In genomic region chr7:29189743-29190201, GRCh38 we compare ENCODE assay signal across 9 cellular contexts. TPM values are rescaled to one million over a fixed set of nuclear protein-coding genes. Genes with fewer than 3 reads are reported as not detected.
DNase-seq lines count a peak whose midpoint lies in the region; ATAC-seq, FAIRE-seq and TF ChIP-seq lines count a peak whose summit lies in the region.
"Had no signal": no experiment of that assay in that cellular context is flagged by ENCODE, and none has a peak within 500 bp of the region (broad histone marks: within the 10 kb centered on the region; RNA-seq: fewer than 3 reads in every experiment).

No MANE protein-coding gene starts in this region.

- H3K4me1 Mint-ChIP-seq in activated CD4-positive, alpha-beta T cell treated with anti-CD3 and anti-CD28 coated beads, Interleukin-2, amount 10 ng/mL, durations not matched to agents 7 days and 5 days, result peaks cover 2% of the 10 kb centered on the region
- peaks cover 9 to 10% of the 10 kb centered on the region in 2 donors for H3K4me1 Mint-ChIP-seq in effector memory CD8-positive, alpha-beta T cell (ENCODE audit: low read depth in 2 of 2)
- H3K4me1 Mint-ChIP-seq in mesothelial cell of epicardium, result peaks cover 24% of the 10 kb centered on the region

- CTCF ChIA-PET in activated CD4-positive, alpha-beta T cell treated with anti-CD3 and anti-CD28 coated beads, Interleukin-2, amount 10 ng/mL, durations not matched to agents 7 days and 5 days (lab: Charles Lee), result interaction anchor here (0.8 to 3.0 kb wide), 5 partner anchors 8 to 268 kb away, joined by 3 to 10 read pairs (median 4); no protein-coding TSS in a partner anchor

- H3K27ac Mint-ChIP-seq in activated CD4-positive, alpha-beta T cell treated with anti-CD3 and anti-CD28 coated beads, Interleukin-2, amount 10 ng/mL, durations not matched to agents 7 days and 5 days, result no peak overlapping the region
- H3K27ac Mint-ChIP-seq in effector memory CD8-positive, alpha-beta T cell, result no peak overlapping the region
- H3K27ac Mint-ChIP-seq in mesothelial cell of epicardium, result no peak overlapping the region
- H3K27ac Mint-ChIP-seq: T-helper 1 cell treated with Interleukin-12 subunit alpha and Interleukin-12 subunit beta and Interleukin-4 antibody, amounts not matched to agents 30 μg/mL and 1 μg/mL, for 36 hours had no signal

- H3K9me3 Mint-ChIP-seq in activated CD4-positive, alpha-beta T cell treated with anti-CD3 and anti-CD28 coated beads, Interleukin-2, amount 10 ng/mL, durations not matched to agents 7 days and 5 days, result no peaks in the 10 kb centered on the region
- H3K9me3 Mint-ChIP-seq in effector memory CD8-positive, alpha-beta T cell, result no peaks in the 10 kb centered on the region
- H3K9me3 Mint-ChIP-seq in mesothelial cell of epicardium, result no peaks in the 10 kb centered on the region
- H3K9me3 Mint-ChIP-seq: T-helper 1 cell treated with Interleukin-12 subunit alpha and Interleukin-12 subunit beta and Interleukin-4 antibody, amounts not matched to agents 30 μg/mL and 1 μg/mL, for 36 hours had no signal

- TF ChIP-seq CTCF in D721Med (IDR thresholded peaks at IDR 0.05; ENCODE audit: insufficient read depth, missing control alignments), result peak; percentile 93
- TF ChIP-seq CTCF in mesothelial cell of epicardium (IDR thresholded peaks at IDR 0.05; ENCODE audit: unreplicated experiment), result peak; percentile 77

- H3K4me3 Mint-ChIP-seq in activated CD4-positive, alpha-beta T cell treated with anti-CD3 and anti-CD28 coated beads, Interleukin-2, amount 10 ng/mL, durations not matched to agents 7 days and 5 days, result no peak overlapping the region
- no peak overlapping the region for H3K4me3 Mint-ChIP-seq in effector memory CD8-positive, alpha-beta T cell
- peak overlapping the region; percentile 61 for H3K4me3 Mint-ChIP-seq in mesothelial cell of epicardium
- H3K4me3 Mint-ChIP-seq: T-helper 1 cell treated with Interleukin-12 subunit alpha and Interleukin-12 subunit beta and Interleukin-4 antibody, amounts not matched to agents 30 μg/mL and 1 μg/mL, for 36 hours had no signal

- ATAC-seq in HG02678 (IDR thresholded peaks at IDR 0.05; ENCODE audit: unreplicated experiment), result peak; percentile 67
- peak; percentile 69 for ATAC-seq in effector memory CD8-positive, alpha-beta T cell (replicated peaks)

- peaks cover 35% of the 10 kb centered on the region for H3K27me3 Mint-ChIP-seq in activated CD4-positive, alpha-beta T cell treated with anti-CD3 and anti-CD28 coated beads, Interleukin-2, amount 10 ng/mL, durations not matched to agents 7 days and 5 days
- H3K27me3 Mint-ChIP-seq in effector memory CD8-positive, alpha-beta T cell, result peaks cover 0 to 5% of the 10 kb centered on the region in 2 donors
- peaks cover 26% of the 10 kb centered on the region for H3K27me3 Mint-ChIP-seq in mesothelial cell of epicardium (ENCODE audit: low read depth)

- no peaks in the 10 kb centered on the region for H3K36me3 Mint-ChIP-seq in activated CD4-positive, alpha-beta T cell treated with anti-CD3 and anti-CD28 coated beads, Interleukin-2, amount 10 ng/mL, durations not matched to agents 7 days and 5 days (ENCODE audit: low read depth)
- H3K36me3 Mint-ChIP-seq in effector memory CD8-positive, alpha-beta T cell (ENCODE audit: insufficient read depth), result peaks cover 7% of the 10 kb centered on the region
- H3K36me3 Mint-ChIP-seq in mesothelial cell of epicardium, result no peaks in the 10 kb centered on the region

- DNase-seq in D721Med (ENCODE audit: insufficient read length, low spot score), result no peak
- DNase-seq in NCI-H2171 treated with DMSO at 0.1 percent for 48 hours (lab: John Stamatoyannopoulos, UW), result peak; percentile 90
- peak; percentile 55 for DNase-seq in activated CD4-positive, alpha-beta T cell treated with anti-CD3 and anti-CD28 coated beads, Interleukin-2, amount 10 ng/mL, durations not matched to agents 7 days and 5 days
- peak; percentile 54 to 66 (median 59) for DNase-seq in effector memory CD8-positive, alpha-beta T cell
- DNase-seq in mesothelial cell of epicardium (ENCODE audit: low spot score in 2 of 2, unreplicated experiment in 2 of 2), result peak; percentile 46 to 79
- DNase-seq in stimulated activated naive CD4-positive, alpha-beta T cell treated with Interleukin-2 at 50 U/mL for 16 hours (lab: John Stamatoyannopoulos, UW), result peak; percentile 5
- no peak for DNase-seq in cortex of kidney (lab: John Stamatoyannopoulos, UW)

- no peak for FAIRE-seq in D721Med (lab: Jason Lieb, UNC)

- POLR2A ChIA-PET in activated CD4-positive, alpha-beta T cell treated with anti-CD3 and anti-CD28 coated beads, Interleukin-2, amount 10 ng/mL, durations not matched to agents 7 days and 5 days (lab: Charles Lee), result no interaction called here

RNA-seq across cellular contexts. Expression of gene CHN2, which starts 4.8 kb away (rescaled TPM):
- 1 to 10 TPM; 2.4 to 3.6 TPM for total RNA-seq in activated CD4-positive, alpha-beta T cell treated with anti-CD3 and anti-CD28 coated beads, Interleukin-2, amount 10 ng/mL, durations not matched to agents 7 days and 5 days
- total RNA-seq in mesothelial cell of epicardium, result 6.9 to 8.0 TPM (median 7.0 TPM) in 3 replicates

RNA-seq across cellular contexts. Expression of gene CPVL, which starts 43.4 kb away (rescaled TPM):
- total RNA-seq in activated CD4-positive, alpha-beta T cell treated with anti-CD3 and anti-CD28 coated beads, Interleukin-2, amount 10 ng/mL, durations not matched to agents 7 days and 5 days, result not detected
- 10.7 to 11.4 TPM (median 11.1 TPM) in 3 replicates for total RNA-seq in mesothelial cell of epicardium

Comparison
In these comparisons a context has a peak if more than half of its experiments do, and no peak if none do; other contexts are left out.
1. DNase-seq: peak in NCI-H2171 treated with DMSO at 0.1 percent for 48 hours (single experiment), activated CD4-positive, alpha-beta T cell treated with anti-CD3 and anti-CD28 coated beads, Interleukin-2, amount 10 ng/mL, durations not matched to agents 7 days and 5 days (single experiment), effector memory CD8-positive, alpha-beta T cell (3 of 3), mesothelial cell of epicardium (2 of 2) and stimulated activated naive CD4-positive, alpha-beta T cell treated with Interleukin-2 at 50 U/mL for 16 hours (single experiment); none in D721Med (single experiment) and cortex of kidney (single experiment).
2. RNA of gene CPVL, which starts 43.4 kb away (total RNA-seq): 10.7 to 11.4 TPM in mesothelial cell of epicardium; not detected in activated CD4-positive, alpha-beta T cell treated with anti-CD3 and anti-CD28 coated beads, Interleukin-2, amount 10 ng/mL, durations not matched to agents 7 days and 5 days; every median in the first group is over 10 times any median in the second.